1 cellular context compared by ENCODE assay signal in genomic region chrX:135384161-135384836, GRCh38.
TF ChIP-seq lines count a peak whose summit lies in the region.

No MANE protein-coding gene starts in this region.

TF ChIP-seq in GM23338, 12 proteins besides CTCF, POLR2A, EP300 and RAD21 (continued from another document):
- TF ChIP-seq, protein P1, sequence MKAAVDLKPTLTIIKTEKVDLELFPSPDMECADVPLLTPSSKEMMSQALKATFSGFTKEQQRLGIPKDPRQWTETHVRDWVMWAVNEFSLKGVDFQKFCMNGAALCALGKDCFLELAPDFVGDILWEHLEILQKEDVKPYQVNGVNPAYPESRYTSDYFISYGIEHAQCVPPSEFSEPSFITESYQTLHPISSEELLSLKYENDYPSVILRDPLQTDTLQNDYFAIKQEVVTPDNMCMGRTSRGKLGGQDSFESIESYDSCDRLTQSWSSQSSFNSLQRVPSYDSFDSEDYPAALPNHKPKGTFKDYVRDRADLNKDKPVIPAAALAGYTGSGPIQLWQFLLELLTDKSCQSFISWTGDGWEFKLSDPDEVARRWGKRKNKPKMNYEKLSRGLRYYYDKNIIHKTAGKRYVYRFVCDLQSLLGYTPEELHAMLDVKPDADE (IDR thresholded peaks at IDR 0.05), result no peak
- TF ChIP-seq ZNF114 (CRISPR knock-in tag; IDR thresholded peaks at IDR 0.05) (no peak), CREB1 (CRISPR knock-in tag; IDR thresholded peaks at IDR 0.05; ENCODE audit: low read depth) (no peak), JUNB (IDR thresholded peaks at IDR 0.05; ENCODE audit: unreplicated experiment) (no peak)
